Comparison of ENCODE assay signal across 8 cellular contexts in genomic region chr12:53701518-53702264, GRCh38. TPM values are rescaled to one million over a fixed set of nuclear protein-coding genes. Genes with fewer than 3 reads are reported as not detected.
DNase-seq lines count a peak whose midpoint lies in the region; ATAC-seq, FAIRE-seq and TF ChIP-seq lines count a peak whose summit lies in the region.

No MANE protein-coding gene starts in this region.

- no peak overlapping the region for H4K91ac ChIP-seq in neuronal stem cell (ENCODE audit: low read depth, low read length, poor library complexity)

- no peak overlapping the region for H2BK5ac ChIP-seq in neuronal stem cell (ENCODE audit: low read length)

- no peaks in the 10 kb centered on the region for H3K36me3 ChIP-seq in neuronal stem cell (replicated peaks in 1 of 2; ENCODE audit: control insufficient read depth in 2 of 2, insufficient read depth in 2 of 2, low read length in 2 of 2)

- ATAC-seq in HG03457 (IDR thresholded peaks at IDR 0.05; ENCODE audit: unreplicated experiment), result no peak

- peak overlapping the region; percentile 8 for H2BK15ac ChIP-seq in neuronal stem cell (ENCODE audit: low read length)

- no peak overlapping the region for H3K4me3 ChIP-seq in neuronal stem cell (ENCODE audit: low read length in 2 of 2)

- H2AFZ ChIP-seq in neuronal stem cell (ENCODE audit: low read length), result peak overlapping the region; percentile 17

- H3K4me1 ChIP-seq in neuronal stem cell (ENCODE audit: control insufficient read depth in 2 of 2, insufficient read depth in 1 of 2, low read depth in 1 of 2, low read length in 2 of 2), result peaks cover 0 to 4% of the 10 kb centered on the region in 2 donors

- no peak overlapping the region for H3K4me2 ChIP-seq in neuronal stem cell (ENCODE audit: insufficient read depth, low read length, poor library complexity, severe bottlenecking)

- FAIRE-seq in RCC 7860 (lab: Jason Lieb, UNC), result no peak

- H3K9ac ChIP-seq in neuronal stem cell (ENCODE audit: low read depth, low read length, poor library complexity), result no peak overlapping the region

- H3K27ac ChIP-seq in neuronal stem cell (replicated peaks; ENCODE audit: low read length), result no peak overlapping the region

- DNase-seq in GM10266 (ENCODE audit: extremely low spot score) (peak; percentile 77), HuH-7 (ENCODE audit: low spot score) (peak; percentile 80), RCC 7860 (ENCODE audit: low spot score) (peak; percentile 34), activated T-helper 1 cell treated with Interleukin-2 at 50 U/mL for 16 hours (ENCODE audit: low read depth) (peak; percentile 56), fibroblast of peridontal ligament (ENCODE audit: extremely low read depth) (peak; percentile 77), neuronal stem cell (ENCODE audit: low spot score) (peak; percentile 67), stromal cell of bone marrow (ENCODE audit: low read depth) (peak; percentile 57)

- H2BK120ac ChIP-seq in neuronal stem cell (ENCODE audit: low read depth, low read length), result no peak overlapping the region

- H2BK12ac ChIP-seq in neuronal stem cell (ENCODE audit: low read length), result peak overlapping the region; percentile 3

- H3K79me1 ChIP-seq in neuronal stem cell (ENCODE audit: low read depth, low read length), result peaks cover 2% of the 10 kb centered on the region

- TF ChIP-seq CTCF in GM10266 (IDR thresholded peaks at IDR 0.05; ENCODE audit: control insufficient read depth, insufficient read depth, low read depth, missing control alignments), result peak; percentile 97

- no peaks in the 10 kb centered on the region for H3K9me3 ChIP-seq in neuronal stem cell (replicated peaks in 1 of 2; ENCODE audit: control insufficient read depth in 2 of 2, insufficient read depth in 1 of 2, low read depth in 1 of 2, low read length in 2 of 2)

- peak overlapping the region; percentile 7 for H2AK5ac ChIP-seq in neuronal stem cell (ENCODE audit: low read depth, low read length)

- no peak overlapping the region for H3K14ac ChIP-seq in neuronal stem cell (ENCODE audit: low read length)

- H3K27me3 ChIP-seq in neuronal stem cell (ENCODE audit: control insufficient read depth in 3 of 3, insufficient read depth in 3 of 3, low read depth in 1 of 3, low read length in 3 of 3), result peaks cover 0 to 75% (median 29%) of the 10 kb centered on the region in 3 experiments

- no CpG with 5 or more reads among the region's 8 CpGs for WGBS in neuronal stem cell (ENCODE audit: extremely low coverage in 2 of 2, insufficient read length in 2 of 2, insufficient replicate concordance in 1 of 2), 2 donors

- no peak overlapping the region for H4K8ac ChIP-seq in neuronal stem cell (ENCODE audit: low read depth, low read length)

- H3K18ac ChIP-seq in neuronal stem cell (ENCODE audit: low read length), result no peak overlapping the region

- H3K4ac ChIP-seq in neuronal stem cell (ENCODE audit: low read length), result no peak overlapping the region

- no peak overlapping the region for H3K23ac ChIP-seq in neuronal stem cell (ENCODE audit: low read depth, low read length, poor library complexity)

RNA-seq across cellular contexts. Expression of gene CALCOCO1, which starts 25.6 kb away (rescaled TPM):
- polyA plus RNA-seq in neuronal stem cell (2013, experiment 1 of 2), result 27.1 TPM
- 26.1 TPM for polyA plus RNA-seq in neuronal stem cell (2013, experiment 2 of 2)

RNA-seq across cellular contexts. Expression of gene ATP5MC2, which starts 25.8 kb away (rescaled TPM):
- polyA plus RNA-seq in neuronal stem cell (2013, experiment 1 of 2), result 847 TPM
- polyA plus RNA-seq in neuronal stem cell (2013, experiment 2 of 2), result 851 TPM

RNA-seq across cellular contexts. Expression of gene CISTR, which starts 50.1 kb away (rescaled TPM):
- polyA plus RNA-seq in neuronal stem cell (2013, experiment 1 of 2), result 0.35 TPM
- polyA plus RNA-seq in neuronal stem cell (2013, experiment 2 of 2), result 0.35 TPM
